ENCODE assay signal across 9 cellular contexts in the genomic region with DNA sequence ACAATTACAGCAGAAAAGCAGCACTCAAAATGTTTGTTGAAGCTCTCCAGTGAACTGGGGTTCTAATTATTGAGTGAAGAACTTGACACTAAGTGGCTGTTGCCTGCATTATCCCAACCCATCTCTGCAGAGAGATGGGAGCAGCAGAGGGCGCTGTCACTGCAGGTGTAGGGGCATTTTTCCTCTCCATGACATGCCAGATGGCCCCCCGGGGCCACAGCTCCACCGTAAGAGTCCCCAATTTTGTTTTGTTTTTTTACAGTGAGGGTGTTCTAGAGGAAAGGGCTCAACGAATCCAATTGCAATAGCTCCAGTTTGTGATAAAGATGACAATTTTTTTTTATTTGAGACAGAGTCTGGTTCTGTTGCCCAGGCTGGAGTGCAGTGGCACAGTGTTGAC. TPM values are rescaled to one million over a fixed set of nuclear protein-coding genes. Genes with fewer than 3 reads are reported as not detected.
A peak's percentile ranks its signal among the peaks of the same experiment; 100 is the strongest.
DNase-seq lines count a peak whose midpoint lies in the region; ATAC-seq, FAIRE-seq and TF ChIP-seq lines count a peak whose summit lies in the region.
"Had no signal": no experiment of that assay in that cellular context is flagged by ENCODE, and none has a peak within 500 bp of the region (broad histone marks: within the 10 kb centered on the region; RNA-seq: fewer than 3 reads in every experiment).

No MANE protein-coding gene starts in this region.

- no peak for TF ChIP-seq POLR2A in HepG2 (IDR thresholded peaks at IDR 0.05; ENCODE audit: insufficient read depth in 1 of 2, low read depth in 2 of 2, low read length in 2 of 2)
- no peak for TF ChIP-seq POLR2A in gastrocnemius medialis (IDR thresholded peaks at IDR 0.05)

- H3K9ac ChIP-seq in HepG2 (ENCODE audit: insufficient read depth, low read depth, low read length): no peak overlapping the region

- H2AFZ ChIP-seq in HepG2 (ENCODE audit: low read length): no peak overlapping the region

- H3K36me3 ChIP-seq in HepG2 (replicated peaks in 1 of 2; ENCODE audit: control insufficient read depth in 1 of 2, insufficient read depth in 2 of 2, low read length in 2 of 2) (peaks cover 2% of the 10 kb centered on the region in 2 experiments; a peak in 3 of 5 replicates), gastrocnemius medialis (no peaks in the 10 kb centered on the region)

- TF ChIP-seq CTCF in HepG2 (CRISPR knock-in tag; IDR thresholded peaks at IDR 0.05) (peak; percentile 74), gastrocnemius medialis (IDR thresholded peaks at IDR 0.05 in 4 of 5, conservative IDR thresholded peaks at IDR 0.05 in 1 of 5) (no peak)

- TF ChIP-seq EP300 in HepG2 (IDR thresholded peaks at IDR 0.05; ENCODE audit: low read depth in 2 of 2, low read length in 2 of 2) (no peak), HepG2 (CRISPR knock-in tag; IDR thresholded peaks at IDR 0.05; ENCODE audit: borderline replicate concordance) (no peak)

- WGBS in HepG2 (ENCODE audit: low lambda C conversion rate): 80% methylated on average over 4 of the region's 4 CpGs

- peaks cover 28% of the 10 kb centered on the region for H3K79me2 ChIP-seq in HepG2 (ENCODE audit: insufficient read depth, low read length)

- H3K4me3 ChIP-seq in HepG2 (replicated peaks in 1 of 3; ENCODE audit: insufficient read depth in 1 of 3, low read depth in 2 of 3, low read length in 3 of 3): no peak overlapping the region
- H3K4me3 ChIP-seq in gastrocnemius medialis: no peak overlapping the region

- H3K9me3 ChIP-seq in HepG2 (ENCODE audit: low read length) (no peaks in the 10 kb centered on the region), gastrocnemius medialis (no peaks in the 10 kb centered on the region)

- peaks cover 34% of the 10 kb centered on the region for H3K4me1 ChIP-seq in HepG2 (ENCODE audit: insufficient read depth, low read length)
- H3K4me1 ChIP-seq in gastrocnemius medialis: peaks cover 0 to 8% of the 10 kb centered on the region in 2 donors

- TSS peak; percentile 46 for BruUV-seq in HepG2 (replicated peaks; lab: Mats Ljungman, UMichigan)

- H4K20me1 ChIP-seq in HepG2 (ENCODE audit: insufficient read depth, low read length): no peaks in the 10 kb centered on the region

- H3K27me3 ChIP-seq in HepG2 (ENCODE audit: control insufficient read depth in 1 of 2, insufficient read depth in 2 of 2, low read length in 2 of 2) (peaks cover 2 to 11% of the 10 kb centered on the region in 2 experiments; a peak in 3 of 5 replicates), gastrocnemius medialis (no peaks in the 10 kb centered on the region)

- CTCF ChIA-PET in HepG2 (lab: Yijun Ruan, JAX; ENCODE audit: low intra/inter-chr PET ratio, low total read pairs): interaction anchor here (1.0 kb wide), 1 partner anchor 24 kb away, joined by 3 read pairs; no protein-coding TSS in a partner anchor

- ATAC-seq in GM18907 (IDR thresholded peaks at IDR 0.05; ENCODE audit: unreplicated experiment) (peak; percentile 27), HepG2 (peak; percentile 22), gastrocnemius medialis (no peak), HG02759 (IDR thresholded peaks at IDR 0.05; ENCODE audit: unreplicated experiment) (no peak), left lobe of liver (no peak)

- POLR2A ChIA-PET in HepG2 (lab: Yijun Ruan, JAX): interaction anchor here (0.9 to 4.4 kb wide), 2 partner anchors 23 to 329 kb away, joined by 3 to 38 read pairs; a partner anchor contains a TSS

- in situ Hi-C loops in HepG2 (cut with HindIII; ENCODE audit: extremely low pct_ligation_motif_present, low pct_unique_long_range_greater_than_20kb) (no loop called here), gastrocnemius medialis (cut with MboI; ENCODE audit: low sequenced_read_pairs in 4 of 4) (no loop called here)

- no peak overlapping the region for H3K4me2 ChIP-seq in HepG2 (ENCODE audit: low read depth, low read length)

- DNase-seq in AML-193 (lab: John Stamatoyannopoulos, UW) (peak; percentile 58 to 61), NCI-H2227 treated with DMSO at 0.1 percent for 48 hours (lab: John Stamatoyannopoulos, UW) (peak; percentile 82), activated T-helper 1 cell treated with Interleukin-2 at 50 U/mL for 16 hours (ENCODE audit: low read depth) (peak; percentile 20), HepG2 (ENCODE audit: low spot score) (peak; percentile 38), gastrocnemius medialis (no peak), left lobe of liver (ENCODE audit: low spot score) (no peak)

- TF ChIP-seq RAD21 in HepG2 (CRISPR knock-in tag; IDR thresholded peaks at IDR 0.05): peak; percentile 70; the same call in 1 of the 2 replicates

- FAIRE-seq in HepG2 (lab: Jason Lieb, UNC): no peak
- FAIRE-seq: endothelial cell of umbilical vein had no signal

- intact Hi-C loops in HepG2 (cut with micrococcal nuclease; ENCODE audit: unreplicated experiment) (no loop called here), gastrocnemius medialis (cut with DNase I; ENCODE audit: low total_unique reads) (no loop called here)

- H3K27ac ChIP-seq in HepG2 (ENCODE audit: extremely low read length, insufficient read depth, low read length): no peak overlapping the region
- H3K27ac ChIP-seq in gastrocnemius medialis: no peak overlapping the region

TF ChIP-seq in HepG2, 621 proteins besides CTCF, POLR2A, EP300 and RAD21 (continues in another document):
- TF ChIP-seq SP5 (CRISPR knock-in tag; IDR thresholded peaks at IDR 0.05; ENCODE audit: borderline replicate concordance, low read depth): no peak
- TF ChIP-seq, protein P1, sequence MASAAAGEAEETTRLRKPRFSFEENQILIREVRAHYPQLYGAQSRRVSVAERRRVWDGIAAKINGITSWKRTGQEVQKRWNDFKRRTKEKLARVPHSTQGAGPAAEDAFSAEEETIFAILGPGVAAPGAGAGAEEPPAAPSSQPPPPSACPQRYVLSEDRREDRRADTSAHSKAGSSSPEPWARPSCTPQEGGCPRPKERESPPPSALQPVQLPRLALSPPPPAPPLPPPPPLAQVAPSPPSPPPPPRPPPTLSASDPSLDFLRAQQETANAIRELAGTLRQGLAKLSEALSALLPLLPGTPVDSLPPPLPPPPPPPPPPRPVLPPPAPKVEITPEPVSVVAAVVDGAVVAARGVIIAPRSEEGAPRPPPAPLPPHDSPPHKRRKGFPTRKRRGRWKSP (CRISPR knock-in tag; IDR thresholded peaks at IDR 0.05): no peak
- TF ChIP-seq TP53 (CRISPR knock-in tag; conservative IDR thresholded peaks at IDR 0.05): no peak
- TF ChIP-seq RXRA (CRISPR knock-in tag; IDR thresholded peaks at IDR 0.05): no peak

RNA-seq across cellular contexts. Expression of a gene that starts 1.9 kb away (rescaled TPM):
- 60.9 and 144 TPM in 2 replicates for total RNA-seq in HepG2 (2016; rRNA removed; fragmentation: Illumina TruSeq; extraction: Trizol)
- total RNA-seq in HepG2 (2016; cell fraction: cytosol; rRNA removed; fragmentation: Illumina TruSeq; extraction: Trizol; ENCODE audit: low read depth): 23.5 and 26.4 TPM in 2 replicates
- total RNA-seq in HepG2 (2016; cell fraction: insoluble cytoplasmic fraction; rRNA removed; fragmentation: Illumina TruSeq; extraction: Trizol): 55.0 and 140 TPM in 2 replicates
- 36.8 and 44.6 TPM in 2 replicates for total RNA-seq in HepG2 (2016; cell fraction: membrane; rRNA removed; fragmentation: Illumina TruSeq; extraction: Trizol)
- 123 and 143 TPM in 2 replicates for total RNA-seq in HepG2 (2016; cell fraction: nucleus; rRNA removed; fragmentation: Illumina TruSeq; extraction: Trizol)
- polyA plus RNA-seq in HepG2 (2011; rRNA removed): 63.3 and 87.4 TPM in 2 replicates
- 54.5 and 64.8 TPM in 2 replicates for polyA plus RNA-seq in HepG2 (2011; cell fraction: cytosol; rRNA removed)
- polyA plus RNA-seq in HepG2 (2011; cell fraction: nucleus; rRNA removed): 27.1 and 30.2 TPM in 2 replicates
- 72.3 and 89.4 TPM in 2 replicates for polyA plus RNA-seq in HepG2 (2012)
- polyA plus RNA-seq in HepG2 (2016; cell fraction: cytosol; fragmentation: Illumina TruSeq; extraction: Trizol; ENCODE audit: low read depth): 26.5 and 27.8 TPM in 2 replicates
- 56.4 and 62.4 TPM in 2 replicates for polyA plus RNA-seq in HepG2 (2016; cell fraction: insoluble cytoplasmic fraction; fragmentation: Illumina TruSeq; extraction: Trizol; ENCODE audit: low read depth)
- 30.3 and 34.9 TPM in 2 replicates for polyA plus RNA-seq in HepG2 (2016; cell fraction: membrane; fragmentation: Illumina TruSeq; extraction: Trizol; ENCODE audit: low read depth)
- 188 and 199 TPM in 2 replicates for polyA plus RNA-seq in HepG2 (2016; cell fraction: nucleus; fragmentation: Illumina TruSeq; extraction: Trizol; ENCODE audit: insufficient read depth, low read depth)
- polyA minus RNA-seq in HepG2 (2011; rRNA and poly(A)+ RNA removed; ENCODE audit: low replicate concordance): 29.0 and 29.5 TPM in 2 replicates
- 29.7 and 34.5 TPM in 2 replicates for polyA minus RNA-seq in HepG2 (2011; cell fraction: cytosol; rRNA and poly(A)+ RNA removed)
- polyA minus RNA-seq in HepG2 (2011; cell fraction: nucleus; rRNA and poly(A)+ RNA removed): 28.2 and 30.0 TPM in 2 replicates
- 10 to 100 TPM in 1 of 4 donors, 1 to 10 TPM in 3; 2.9 to 13.9 (median 6.3) TPM for total RNA-seq in gastrocnemius medialis
- total RNA-seq in left lobe of liver: 36.0 TPM

Comparison
In these comparisons a context has a peak if more than half of its experiments do, and no peak if none do; other contexts are left out.
1. DNase-seq: peak in AML-193 (2 of 2), NCI-H2227 treated with DMSO at 0.1 percent for 48 hours (single experiment), activated T-helper 1 cell treated with Interleukin-2 at 50 U/mL for 16 hours (single experiment) and HepG2 (single experiment); none in gastrocnemius medialis (0 of 2) and left lobe of liver (single experiment).
2. ATAC-seq: peak in GM18907 (single experiment) and HepG2 (single experiment); none in gastrocnemius medialis (0 of 2), HG02759 (single experiment) and left lobe of liver (single experiment).